9 cellular contexts compared by ENCODE assay signal in the genomic region with DNA sequence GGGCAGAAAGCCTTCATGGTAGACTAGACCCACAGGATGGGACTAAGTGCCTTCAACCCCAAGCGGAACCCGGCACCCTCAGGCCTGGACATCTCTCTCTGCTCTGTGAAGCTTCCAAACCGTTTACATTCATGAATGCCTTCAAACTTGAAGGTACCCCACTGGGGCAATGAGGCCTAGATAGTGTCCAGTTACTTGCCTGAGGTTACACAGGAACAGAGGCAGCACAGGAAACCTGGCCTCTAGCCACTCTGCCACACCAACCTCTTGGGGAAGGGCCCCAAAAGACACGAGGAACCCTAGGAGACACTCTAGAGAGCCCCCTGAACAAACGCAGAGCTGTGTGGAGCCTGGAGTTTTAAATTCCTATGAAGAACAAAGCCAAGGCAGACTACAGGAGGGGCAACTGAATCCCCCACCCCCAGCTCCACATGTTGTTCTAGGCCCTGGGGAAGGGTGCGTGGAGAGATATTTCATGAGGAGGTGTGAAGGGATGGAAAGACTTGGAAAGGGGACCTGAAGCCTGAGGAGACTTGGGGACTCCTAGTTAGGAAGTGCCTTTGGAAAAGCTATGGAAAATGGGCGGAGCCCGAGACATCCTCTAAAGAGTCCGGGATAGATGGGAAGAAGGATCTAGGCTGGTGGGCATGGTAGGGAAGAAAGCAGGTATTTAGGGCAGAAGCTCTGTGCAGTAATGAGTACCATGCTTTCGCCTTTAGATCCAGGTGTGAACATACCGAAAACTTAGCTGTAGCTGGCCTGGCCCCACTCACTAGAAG. TPM values are rescaled to one million over a fixed set of nuclear protein-coding genes. Genes with fewer than 3 reads are reported as not detected.
DNase-seq lines count a peak whose midpoint lies in the region; ATAC-seq and TF ChIP-seq lines count a peak whose summit lies in the region.
"Had no signal": no experiment of that assay in that cellular context is flagged by ENCODE, and none has a peak within 500 bp of the region (broad histone marks: within the 10 kb centered on the region; RNA-seq: fewer than 3 reads in every experiment).

No MANE protein-coding gene starts in this region.

- no peak for TF ChIP-seq CTCF in WTC11 (IDR thresholded peaks at IDR 0.05)

- H3K4me1 Mint-ChIP-seq in WTC11: peaks cover 18% of the 10 kb centered on the region
- H3K4me1 Mint-ChIP-seq in naive B cell: peaks cover 39 to 44% (median 43%) of the 10 kb centered on the region in 3 donors

- H3K9me3 Mint-ChIP-seq in WTC11 (no peaks in the 10 kb centered on the region), naive B cell (no peaks in the 10 kb centered on the region)

- H3K27ac Mint-ChIP-seq in WTC11: no peak overlapping the region
- peak overlapping the region; percentile 71 to 98 (median 83) for H3K27ac Mint-ChIP-seq in naive B cell

- CTCF ChIA-PET in WTC11 (lab: Charles Lee): interaction anchor here (0.7 to 5.4 kb wide), 72 partner anchors 8 to 485 kb away, joined by 3 to 181 read pairs (median 6); a partner anchor contains a TSS

- H3K4me3 Mint-ChIP-seq in WTC11 (peak overlapping the region; percentile 96), naive B cell (peak overlapping the region in 4 of 8 donors; percentile 0 to 46 (median 28))

- peak; percentile 63 for DNase-seq in activated CD8-positive, alpha-beta memory T cell treated with anti-CD3 and anti-CD28 coated beads for 24 hours
- DNase-seq in activated CD8-positive, alpha-beta memory T cell treated with anti-CD3 and anti-CD28 coated beads, Interleukin-2, amount 50 U/mL, for 4 hours: no peak
- DNase-seq in ELF-1 (ENCODE audit: low read depth, low spot score) (peak; percentile 8), WTC11 (ENCODE audit: low spot score) (no peak), naive B cell (peak; percentile 14), hippocampal formation (lab: John Stamatoyannopoulos, UW) (no peak)
- no peak for DNase-seq in activated CD4-positive, CD25-positive, alpha-beta regulatory T cell (lab: John Stamatoyannopoulos, UW)
- DNase-seq: cerebellar nuclear complex had no signal

- ATAC-seq in WTC11 (no peak), naive B cell (ENCODE audit: low read depth in 2 of 2) (no peak), GM18909 (IDR thresholded peaks at IDR 0.05; ENCODE audit: poor library complexity, unreplicated experiment) (no peak)

- H3K27me3 Mint-ChIP-seq in WTC11 (ENCODE audit: low read depth) (peaks cover 26% of the 10 kb centered on the region), naive B cell (peaks cover 0 to 3% (median 0%) of the 10 kb centered on the region in 3 donors)

- POLR2A ChIA-PET in WTC11 (lab: Charles Lee): interaction anchor here (0.8 to 2.9 kb wide), 6 partner anchors 15 to 387 kb away, joined by 3 to 14 read pairs (median 5); a partner anchor contains a TSS

- H3K36me3 Mint-ChIP-seq in WTC11: no peaks in the 10 kb centered on the region
- H3K36me3 Mint-ChIP-seq in naive B cell: no peaks in the 10 kb centered on the region

TF ChIP-seq in WTC11, 78 proteins besides CTCF, POLR2A, EP300 and RAD21:
- TF ChIP-seq, protein P1, sequence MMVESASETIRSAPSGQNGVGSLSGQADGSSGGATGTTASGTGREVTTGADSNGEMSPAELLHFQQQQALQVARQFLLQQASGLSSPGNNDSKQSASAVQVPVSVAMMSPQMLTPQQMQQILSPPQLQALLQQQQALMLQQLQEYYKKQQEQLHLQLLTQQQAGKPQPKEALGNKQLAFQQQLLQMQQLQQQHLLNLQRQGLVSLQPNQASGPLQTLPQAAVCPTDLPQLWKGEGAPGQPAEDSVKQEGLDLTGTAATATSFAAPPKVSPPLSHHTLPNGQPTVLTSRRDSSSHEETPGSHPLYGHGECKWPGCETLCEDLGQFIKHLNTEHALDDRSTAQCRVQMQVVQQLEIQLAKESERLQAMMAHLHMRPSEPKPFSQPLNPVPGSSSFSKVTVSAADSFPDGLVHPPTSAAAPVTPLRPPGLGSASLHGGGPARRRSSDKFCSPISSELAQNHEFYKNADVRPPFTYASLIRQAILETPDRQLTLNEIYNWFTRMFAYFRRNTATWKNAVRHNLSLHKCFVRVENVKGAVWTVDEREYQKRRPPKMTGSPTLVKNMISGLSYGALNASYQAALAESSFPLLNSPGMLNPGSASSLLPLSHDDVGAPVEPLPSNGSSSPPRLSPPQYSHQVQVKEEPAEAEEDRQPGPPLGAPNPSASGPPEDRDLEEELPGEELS (CRISPR knock-in tag; IDR thresholded peaks at IDR 0.05): no peak
- TF ChIP-seq RELA (CRISPR knock-in tag; IDR thresholded peaks at IDR 0.05; ENCODE audit: borderline replicate concordance) (no peak), RORB (CRISPR knock-in tag; IDR thresholded peaks at IDR 0.05) (no peak), ELF4 (CRISPR knock-in tag; IDR thresholded peaks at IDR 0.05; ENCODE audit: low read depth) (no peak), GTF2I (CRISPR knock-in tag; conservative IDR thresholded peaks at IDR 0.05) (no peak), KAT7 (CRISPR knock-in tag; IDR thresholded peaks at IDR 0.05; ENCODE audit: borderline replicate concordance) (no peak), CREM (CRISPR knock-in tag; IDR thresholded peaks at IDR 0.05) (no peak), ZNF423 (CRISPR knock-in tag; IDR thresholded peaks at IDR 0.05) (no peak), ZNF396 (CRISPR knock-in tag; IDR thresholded peaks at IDR 0.05; ENCODE audit: borderline replicate concordance) (no peak), ZNF138 (CRISPR knock-in tag; conservative IDR thresholded peaks at IDR 0.05) (no peak), MXD4 (CRISPR knock-in tag; IDR thresholded peaks at IDR 0.05; ENCODE audit: borderline replicate concordance) (no peak), TEAD1 (CRISPR knock-in tag; IDR thresholded peaks at IDR 0.05) (no peak), TP53 (CRISPR knock-in tag; IDR thresholded peaks at IDR 0.05) (no peak), HMGA2 (CRISPR knock-in tag; IDR thresholded peaks at IDR 0.05) (no peak), NFE2L1 (CRISPR knock-in tag; IDR thresholded peaks at IDR 0.05) (no peak), SP1 (CRISPR knock-in tag; conservative IDR thresholded peaks at IDR 0.05) (no peak), NR3C1 (CRISPR knock-in tag; conservative IDR thresholded peaks at IDR 0.05; ENCODE audit: low read depth) (no peak)
- TF ChIP-seq, protein P2, sequence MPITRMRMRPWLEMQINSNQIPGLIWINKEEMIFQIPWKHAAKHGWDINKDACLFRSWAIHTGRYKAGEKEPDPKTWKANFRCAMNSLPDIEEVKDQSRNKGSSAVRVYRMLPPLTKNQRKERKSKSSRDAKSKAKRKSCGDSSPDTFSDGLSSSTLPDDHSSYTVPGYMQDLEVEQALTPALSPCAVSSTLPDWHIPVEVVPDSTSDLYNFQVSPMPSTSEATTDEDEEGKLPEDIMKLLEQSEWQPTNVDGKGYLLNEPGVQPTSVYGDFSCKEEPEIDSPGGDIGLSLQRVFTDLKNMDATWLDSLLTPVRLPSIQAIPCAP (CRISPR knock-in tag; IDR thresholded peaks at IDR 0.05): no peak
- TF ChIP-seq, protein P3, sequence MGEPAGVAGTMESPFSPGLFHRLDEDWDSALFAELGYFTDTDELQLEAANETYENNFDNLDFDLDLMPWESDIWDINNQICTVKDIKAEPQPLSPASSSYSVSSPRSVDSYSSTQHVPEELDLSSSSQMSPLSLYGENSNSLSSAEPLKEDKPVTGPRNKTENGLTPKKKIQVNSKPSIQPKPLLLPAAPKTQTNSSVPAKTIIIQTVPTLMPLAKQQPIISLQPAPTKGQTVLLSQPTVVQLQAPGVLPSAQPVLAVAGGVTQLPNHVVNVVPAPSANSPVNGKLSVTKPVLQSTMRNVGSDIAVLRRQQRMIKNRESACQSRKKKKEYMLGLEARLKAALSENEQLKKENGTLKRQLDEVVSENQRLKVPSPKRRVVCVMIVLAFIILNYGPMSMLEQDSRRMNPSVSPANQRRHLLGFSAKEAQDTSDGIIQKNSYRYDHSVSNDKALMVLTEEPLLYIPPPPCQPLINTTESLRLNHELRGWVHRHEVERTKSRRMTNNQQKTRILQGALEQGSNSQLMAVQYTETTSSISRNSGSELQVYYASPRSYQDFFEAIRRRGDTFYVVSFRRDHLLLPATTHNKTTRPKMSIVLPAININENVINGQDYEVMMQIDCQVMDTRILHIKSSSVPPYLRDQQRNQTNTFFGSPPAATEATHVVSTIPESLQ (CRISPR knock-in tag; IDR thresholded peaks at IDR 0.05): no peak

RNA-seq across cellular contexts. Expression of a gene that starts 14.8 kb away (rescaled TPM):
- 14.9 to 23.1 TPM (median 18.3 TPM) in 3 replicates for total RNA-seq in WTC11 (2021)
- 10 to 100 TPM; 16.5 to 28.2 (median 21.6) TPM for polyA plus RNA-seq in naive B cell (ENCODE audit: low read depth in 6 of 6)

Comparison
In these comparisons a context has a peak if more than half of its experiments do, and no peak if none do; other contexts are left out.
1. DNase-seq: peak in activated CD8-positive, alpha-beta memory T cell treated with anti-CD3 and anti-CD28 coated beads for 24 hours (single experiment), ELF-1 (single experiment) and naive B cell (single experiment); none in activated CD8-positive, alpha-beta memory T cell treated with anti-CD3 and anti-CD28 coated beads, Interleukin-2, amount 50 U/mL, for 4 hours (single experiment), WTC11 (single experiment), hippocampal formation (0 of 2) and activated CD4-positive, CD25-positive, alpha-beta regulatory T cell (0 of 4).